Comparison of ENCODE assay signal across 9 cellular contexts in genomic region chr15:88648357-88649214, GRCh38. TPM values are rescaled to one million over a fixed set of nuclear protein-coding genes. Genes with fewer than 3 reads are reported as not detected.
DNase-seq lines count a peak whose midpoint lies in the region; ATAC-seq and TF ChIP-seq lines count a peak whose summit lies in the region.
"Had no signal": no experiment of that assay in that cellular context is flagged by ENCODE, and none has a peak within 500 bp of the region (broad histone marks: within the 10 kb centered on the region; RNA-seq: fewer than 3 reads in every experiment).

No MANE protein-coding gene starts in this region.

- H3K4me1 Mint-ChIP-seq in activated naive CD4-positive, alpha-beta T cell treated with anti-CD3 and anti-CD28 coated beads, Interleukin-2, amount 50 U/mL, for 24 hours: peaks cover 91% of the 10 kb centered on the region
- peaks cover 70% of the 10 kb centered on the region for H3K4me1 Mint-ChIP-seq in stimulated activated effector memory CD8-positive, alpha-beta T cell treated with anti-CD3 and anti-CD28 coated beads, Interleukin-12 subunit alpha, Interleukin-12 subunit beta, amount 100 ng/mL, for 72 hours

- H3K27me3 Mint-ChIP-seq in activated naive CD4-positive, alpha-beta T cell treated with anti-CD3 and anti-CD28 coated beads, Interleukin-2, amount 50 U/mL, for 24 hours: no peaks in the 10 kb centered on the region

- H3K36me3 Mint-ChIP-seq in activated naive CD4-positive, alpha-beta T cell treated with anti-CD3 and anti-CD28 coated beads, Interleukin-2, amount 50 U/mL, for 24 hours: peaks cover 12% of the 10 kb centered on the region
- peaks cover 42% of the 10 kb centered on the region for H3K36me3 Mint-ChIP-seq in stimulated activated effector memory CD8-positive, alpha-beta T cell treated with anti-CD3 and anti-CD28 coated beads, Interleukin-12 subunit alpha, Interleukin-12 subunit beta, amount 100 ng/mL, for 72 hours

- H3K27me3 ChIP-seq in right atrium auricular region: no peaks in the 10 kb centered on the region
- H3K27me3 ChIP-seq: SJCRH30 had no signal

- no peaks in the 10 kb centered on the region for H3K36me3 ChIP-seq in right atrium auricular region
- H3K36me3 ChIP-seq: SJCRH30 had no signal

- peak; percentile 65 for DNase-seq in HT1080 (ENCODE audit: low read depth)
- peak; percentile 55 for DNase-seq in right atrium auricular region (ENCODE audit: low spot score)
- DNase-seq in stimulated activated effector memory CD8-positive, alpha-beta T cell treated with anti-CD3 and anti-CD28 coated beads, Interleukin-12 subunit alpha, Interleukin-12 subunit beta, amount 100 ng/mL, for 72 hours (ENCODE audit: low spot score in 2 of 2): peak in 1 of 2 donors; percentile 53
- DNase-seq in NCI-H2171 (lab: John Stamatoyannopoulos, UW): no peak
- DNase-seq in G401 (ENCODE audit: low spot score): no peak
- DNase-seq in KBM-7: no peak

- H3K9me3 Mint-ChIP-seq in activated naive CD4-positive, alpha-beta T cell treated with anti-CD3 and anti-CD28 coated beads, Interleukin-2, amount 50 U/mL, for 24 hours: no peaks in the 10 kb centered on the region
- H3K9me3 Mint-ChIP-seq in stimulated activated effector memory CD8-positive, alpha-beta T cell treated with anti-CD3 and anti-CD28 coated beads, Interleukin-12 subunit alpha, Interleukin-12 subunit beta, amount 100 ng/mL, for 72 hours: no peaks in the 10 kb centered on the region

- no peak for TF ChIP-seq CTCF in right atrium auricular region (IDR thresholded peaks at IDR 0.05)

- H3K9me3 ChIP-seq in right atrium auricular region: no peaks in the 10 kb centered on the region
- H3K9me3 ChIP-seq: SJCRH30 had no signal

- H3K27ac ChIP-seq in right atrium auricular region: peak overlapping the region; percentile 53 to 59
- H3K27ac ChIP-seq: SJCRH30 had no signal

- in situ Hi-C loops in G401 (cut with HindIII; ENCODE audit: low sequenced_read_pairs): no loop called here
- in situ Hi-C loops in KBM-7 (cut with MboI; ENCODE audit: low pct_unique_long_range_greater_than_20kb, low sequenced_read_pairs): no loop called here

- peaks cover 0 to 23% of the 10 kb centered on the region in 2 donors for H3K4me1 ChIP-seq in right atrium auricular region
- H3K4me1 ChIP-seq: SJCRH30 had no signal

- H3K4me3 Mint-ChIP-seq in activated naive CD4-positive, alpha-beta T cell treated with anti-CD3 and anti-CD28 coated beads, Interleukin-2, amount 50 U/mL, for 24 hours: peak overlapping the region; percentile 84
- peak overlapping the region; percentile 78 for H3K4me3 Mint-ChIP-seq in stimulated activated effector memory CD8-positive, alpha-beta T cell treated with anti-CD3 and anti-CD28 coated beads, Interleukin-12 subunit alpha, Interleukin-12 subunit beta, amount 100 ng/mL, for 72 hours

- no peak overlapping the region for H3K4me3 ChIP-seq in right atrium auricular region
- H3K4me3 ChIP-seq: SJCRH30 had no signal

- H3K27ac Mint-ChIP-seq in activated naive CD4-positive, alpha-beta T cell treated with anti-CD3 and anti-CD28 coated beads, Interleukin-2, amount 50 U/mL, for 24 hours: peak overlapping the region; percentile 100
- peak overlapping the region; percentile 99 for H3K27ac Mint-ChIP-seq in stimulated activated effector memory CD8-positive, alpha-beta T cell treated with anti-CD3 and anti-CD28 coated beads, Interleukin-12 subunit alpha, Interleukin-12 subunit beta, amount 100 ng/mL, for 72 hours

- ATAC-seq in stimulated activated effector memory CD8-positive, alpha-beta T cell treated with anti-CD3 and anti-CD28 coated beads, Interleukin-12 subunit alpha, Interleukin-12 subunit beta, amount 100 ng/mL, for 72 hours: peak; percentile 17
- ATAC-seq in GM21423 (IDR thresholded peaks at IDR 0.05; ENCODE audit: unreplicated experiment): no peak

RNA-seq across cellular contexts. Expression of gene ISG20, which starts 9.8 kb away (rescaled TPM):
- total RNA-seq in HT1080 (2014; rRNA removed; shearing (Covaris generic)): 39.1 and 48.9 TPM in 2 replicates
- 20.9 and 27.8 TPM in 2 replicates for polyA plus RNA-seq in HT1080 (2015; cell fraction: cytosol; rRNA removed)
- 12.1 and 18.8 TPM in 2 replicates for polyA plus RNA-seq in HT1080 (2015; cell fraction: nucleus; rRNA removed)
- total RNA-seq in right atrium auricular region: 10 to 100 TPM in 1 of 2 donors, 1 to 10 TPM in 1; 2.3 to 11.1 TPM
- 6.6 and 12.5 TPM in 2 replicates for total RNA-seq in G401 (2014; rRNA removed; shearing (Covaris generic))

RNA-seq across cellular contexts. Expression of gene AEN, which starts 27.4 kb away (rescaled TPM):
- total RNA-seq in HT1080 (2014; rRNA removed; shearing (Covaris generic)): 137 and 162 TPM in 2 replicates
- polyA plus RNA-seq in HT1080 (2015; cell fraction: cytosol; rRNA removed): 68.9 and 73.8 TPM in 2 replicates
- 98.0 and 98.9 TPM in 2 replicates for polyA plus RNA-seq in HT1080 (2015; cell fraction: nucleus; rRNA removed)
- 1 to 10 TPM; 5.1 to 8.0 TPM for total RNA-seq in right atrium auricular region
- 112 and 148 TPM in 2 replicates for total RNA-seq in G401 (2014; rRNA removed; shearing (Covaris generic))

Comparison
In these comparisons a context has a peak if more than half of its experiments do, and no peak if none do; other contexts are left out.
1. DNase-seq: peak in HT1080 (single experiment) and right atrium auricular region (single experiment); none in NCI-H2171 (single experiment), G401 (single experiment) and KBM-7 (single experiment).
2. RNA of gene AEN, which starts 27.4 kb away (total RNA-seq): 137 to 162 TPM in HT1080 and 112 to 148 TPM in G401; 5.1 to 8.0 TPM in right atrium auricular region; every median in the first group is over 10 times any median in the second.